In the genomic region with DNA sequence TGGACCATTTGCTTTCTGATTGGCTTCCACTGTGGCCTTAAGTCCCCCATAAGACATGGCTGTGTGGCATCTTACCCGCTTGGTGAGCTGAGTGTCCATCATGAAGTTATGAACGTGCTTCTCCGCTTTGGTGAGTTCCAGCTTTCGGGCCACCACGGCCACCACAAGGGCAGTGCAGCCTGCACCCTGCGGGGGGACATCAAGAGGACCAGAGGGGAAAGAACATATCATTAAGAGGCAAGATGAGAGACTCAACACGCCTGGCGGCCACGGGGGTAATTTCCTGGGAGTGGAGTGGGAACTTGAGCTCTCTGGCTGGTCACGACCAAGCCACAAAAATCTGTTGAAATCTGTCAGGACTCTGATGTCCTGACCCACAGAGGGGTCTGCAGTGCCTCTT, we compare ENCODE assay signal across 14 cellular contexts.
"Had no signal": no experiment of that assay in that cellular context is flagged by ENCODE, and none has a peak within 500 bp of the region (broad histone marks: within the 10 kb centered on the region; RNA-seq: fewer than 3 reads in every experiment).

No MANE protein-coding gene starts in this region.

- ATAC-seq: heart right ventricle had no signal

- DNase-seq: activated CD4-positive, alpha-beta T cell treated with anti-CD3 and anti-CD28 coated beads, Interleukin-2, amount 50 U/mL, for 48 hours; activated CD8-positive, alpha-beta memory T cell treated with anti-CD3 and anti-CD28 coated beads, Interleukin-2, amount 10 ng/mL, durations not matched to agents 7 days and 5 days; aorta; cortex of kidney; effector CD8-positive, alpha-beta T cell; esophagus squamous epithelium; heart right ventricle; kidney glomerular epithelial cell; mesenchymal stem cell; occipital lobe; posterior cingulate gyrus; retina; SK-N-SH; stimulated activated CD4-positive, alpha-beta T cell treated with anti-CD3 and anti-CD28 coated beads, Interleukin-12 subunit alpha, Interleukin-12 subunit beta, amount 100 ng/mL, for 4 hours had no signal

- H3K27me3 ChIP-seq: esophagus squamous epithelium, heart right ventricle had no signal

- H3K9ac ChIP-seq: SK-N-SH had no signal

- H3K9me3 ChIP-seq: esophagus squamous epithelium, heart right ventricle, SK-N-SH had no signal

- H3K36me3 ChIP-seq: esophagus squamous epithelium had no signal

- H3K4me3 ChIP-seq: heart right ventricle had no signal

- H3K4me2 ChIP-seq: SK-N-SH had no signal
